In genomic region chr5:83911367-83911919, GRCh38 we compare ENCODE assay signal across 15 cellular contexts.
DNase-seq lines count a peak whose midpoint lies in the region; ATAC-seq lines count a peak whose summit lies in the region.
"Had no signal": no experiment of that assay in that cellular context is flagged by ENCODE, and none has a peak within 500 bp of the region (broad histone marks: within the 10 kb centered on the region; RNA-seq: fewer than 3 reads in every experiment).

No MANE protein-coding gene starts in this region.

- H3K4me1 Mint-ChIP-seq in stimulated activated naive B cell treated with anti-CD40 and anti-IgM and Interleukin-4, amounts not matched to agents 10 μg/mL and 1 μg/mL and 100 μg/mL, for 72 hours, result no peaks in the 10 kb centered on the region
- H3K4me1 Mint-ChIP-seq: CD8-positive, alpha-beta memory T cell; T-helper 17 cell had no signal

- no peaks in the 10 kb centered on the region for H3K36me3 Mint-ChIP-seq in stimulated activated naive B cell treated with anti-CD40 and anti-IgM and Interleukin-4, amounts not matched to agents 10 μg/mL and 1 μg/mL and 100 μg/mL, for 72 hours
- H3K36me3 Mint-ChIP-seq: CD8-positive, alpha-beta memory T cell had no signal

- H3K4me3 Mint-ChIP-seq in stimulated activated naive B cell treated with anti-CD40 and anti-IgM and Interleukin-4, amounts not matched to agents 10 μg/mL and 1 μg/mL and 100 μg/mL, for 72 hours, result no peak overlapping the region
- H3K4me3 Mint-ChIP-seq: CD8-positive, alpha-beta memory T cell; T-helper 17 cell had no signal

- DNase-seq in NCI-H345 (lab: John Stamatoyannopoulos, UW) (peak; percentile 13), NCI-H345 treated with DMSO at 0.1 percent for 48 hours (lab: John Stamatoyannopoulos, UW; ENCODE audit: unreplicated experiment) (no peak), NCI-H748 (lab: John Stamatoyannopoulos, UW; ENCODE audit: unreplicated experiment) (peak; percentile 82), amniotic stem cell (lab: John Stamatoyannopoulos, UW) (no peak), mesenteric fat pad (ENCODE audit: low spot score) (no peak)
- DNase-seq in stimulated activated naive B cell treated with anti-CD40 and anti-IgM and Interleukin-4, amounts not matched to agents 10 μg/mL and 1 μg/mL and 100 μg/mL, for 72 hours, result no peak
- DNase-seq: CD8-positive, alpha-beta memory T cell; EL; GOT3; KBM-7; NCI-H1436 treated with DMSO at 0.1 percent for 48 hours; NCI-H446 treated with DMSO at 0.1 percent for 48 hours; T-helper 17 cell had no signal

- ATAC-seq in GM21717 (IDR thresholded peaks at IDR 0.05; ENCODE audit: unreplicated experiment) (peak; percentile 65), GM21723 (IDR thresholded peaks at IDR 0.05; ENCODE audit: unreplicated experiment) (no peak)
- ATAC-seq in stimulated activated naive B cell treated with anti-CD40 and anti-IgM and Interleukin-4, amounts not matched to agents 10 μg/mL and 1 μg/mL and 100 μg/mL, for 72 hours (replicated peaks), result peak; percentile 83 to 84
- ATAC-seq: T-helper 17 cell had no signal

- no peak overlapping the region for H3K27ac Mint-ChIP-seq in stimulated activated naive B cell treated with anti-CD40 and anti-IgM and Interleukin-4, amounts not matched to agents 10 μg/mL and 1 μg/mL and 100 μg/mL, for 72 hours
- H3K27ac Mint-ChIP-seq: CD8-positive, alpha-beta memory T cell; T-helper 17 cell had no signal

- H3K9me3 Mint-ChIP-seq in stimulated activated naive B cell treated with anti-CD40 and anti-IgM and Interleukin-4, amounts not matched to agents 10 μg/mL and 1 μg/mL and 100 μg/mL, for 72 hours, result no peaks in the 10 kb centered on the region
- H3K9me3 Mint-ChIP-seq: CD8-positive, alpha-beta memory T cell had no signal

- no peaks in the 10 kb centered on the region for H3K27me3 Mint-ChIP-seq in stimulated activated naive B cell treated with anti-CD40 and anti-IgM and Interleukin-4, amounts not matched to agents 10 μg/mL and 1 μg/mL and 100 μg/mL, for 72 hours
- H3K27me3 Mint-ChIP-seq: CD8-positive, alpha-beta memory T cell had no signal

Comparison
In these comparisons a context has a peak if more than half of its experiments do, and no peak if none do; other contexts are left out.
1. DNase-seq: peak in NCI-H345 (single experiment) and NCI-H748 (single experiment); none in NCI-H345 treated with DMSO at 0.1 percent for 48 hours (single experiment), stimulated activated naive B cell treated with anti-CD40 and anti-IgM and Interleukin-4, amounts not matched to agents 10 μg/mL and 1 μg/mL and 100 μg/mL, for 72 hours (single experiment), amniotic stem cell (single experiment) and mesenteric fat pad (single experiment).